1 cellular context compared by ENCODE assay signal in genomic region chrY:20552764-20553323, GRCh38.
A peak's percentile ranks its signal among the peaks of the same experiment; 100 is the strongest.
TF ChIP-seq lines count a peak whose summit lies in the region.
"Not testable (repeated sequence)": the region's sequence is repeated elsewhere in the genome, so short reads cannot be mapped to it uniquely, and the experiment has no call there.

No MANE protein-coding gene starts in this region.

TF ChIP-seq in HepG2, 621 proteins besides CTCF, POLR2A, EP300 and RAD21 (continued from another document):
- not testable (repeated sequence) for TF ChIP-seq SOX6 (IDR thresholded peaks at IDR 0.05); NR2F6 (CRISPR knock-in tag; IDR thresholded peaks at IDR 0.05); SOX13 (IDR thresholded peaks at IDR 0.05)
- peak; percentile 80 for TF ChIP-seq SOX6 (CRISPR knock-in tag; IDR thresholded peaks at IDR 0.05)
- peak; percentile 82 for TF ChIP-seq ZNF652 (CRISPR knock-in tag; IDR thresholded peaks at IDR 0.05; ENCODE audit: borderline replicate concordance, low read depth)
- peak; percentile 55 for TF ChIP-seq PITX1 (CRISPR knock-in tag; IDR thresholded peaks at IDR 0.05)
- TF ChIP-seq ARID5B (CRISPR knock-in tag; IDR thresholded peaks at IDR 0.05) = peak; percentile 62; the same call in 1 of the 2 replicates
- 0 out of 2 replicates have a peak, but pooled peaks have one; percentile 31 for TF ChIP-seq NR2F6 (IDR thresholded peaks at IDR 0.05)
- TF ChIP-seq MIXL1 (CRISPR knock-in tag; IDR thresholded peaks at IDR 0.05) = 0 out of 2 replicates have a peak, but pooled peaks have one; percentile 14
- TF ChIP-seq ZNF609 (CRISPR knock-in tag; IDR thresholded peaks at IDR 0.05; ENCODE audit: borderline replicate concordance) = peak; percentile 41; the same call in 1 of the 2 replicates
- TF ChIP-seq SOX13 (CRISPR knock-in tag; conservative IDR thresholded peaks at IDR 0.05 in 1 of 2, IDR thresholded peaks at IDR 0.05 in 1 of 2) = peak in 1 of 2 experiments; percentile 61; a peak in 2 of 4 replicates
